16 cellular contexts compared by ENCODE assay signal in the genomic region with DNA sequence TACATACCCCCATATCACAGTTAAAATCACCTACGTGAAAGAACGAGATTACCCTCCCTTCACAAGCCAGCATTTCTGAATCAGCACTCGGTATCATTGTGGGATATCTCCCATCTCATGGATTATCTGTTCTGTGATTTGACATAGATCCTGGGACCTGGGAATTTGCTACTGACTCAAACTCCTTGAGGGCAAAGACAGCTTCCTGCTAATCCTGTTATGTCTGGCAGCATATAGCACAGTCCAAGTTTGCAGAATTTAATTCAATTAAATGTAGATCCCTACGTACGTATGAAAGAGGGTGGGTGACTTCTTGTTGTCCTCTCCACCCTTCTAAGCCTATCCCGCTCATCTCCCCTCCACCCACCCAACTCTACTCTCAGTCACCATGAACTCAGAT.
DNase-seq lines count a peak whose midpoint lies in the region; ATAC-seq and TF ChIP-seq lines count a peak whose summit lies in the region.
"Had no signal": no experiment of that assay in that cellular context is flagged by ENCODE, and none has a peak within 500 bp of the region (broad histone marks: within the 10 kb centered on the region; RNA-seq: fewer than 3 reads in every experiment).

No MANE protein-coding gene starts in this region.

- no peak overlapping the region for H2AK5ac ChIP-seq in mesendoderm (ENCODE audit: low read length)

- no TSS peak for BruUV-seq in PC-9 (replicated peaks; lab: Mats Ljungman, UMichigan)

- H3K9me3 ChIP-seq in PC-9 (ENCODE audit: insufficient read depth, low read depth) (0 out of 2 replicates have a peak, but pooled peaks cover 4% of the 10 kb centered on the region), esophagus (ENCODE audit: control insufficient read depth in 2 of 2, insufficient read depth in 1 of 2, low read depth in 1 of 2, low read length in 1 of 2) (no peaks in the 10 kb centered on the region), breast epithelium (no peaks in the 10 kb centered on the region)
- H3K9me3 ChIP-seq: A549, Caco-2 had no signal

- POLR2A ChIA-PET in PC-9 (lab: Charles Lee; ENCODE audit: unreplicated experiment) = no interaction called here

- no peak for TF ChIP-seq CTCF in PC-9 (conservative IDR thresholded peaks at IDR 0.05)
- TF ChIP-seq CTCF in breast epithelium (IDR thresholded peaks at IDR 0.05) = no peak
- no peak for TF ChIP-seq CTCF in chondrocyte (IDR thresholded peaks at IDR 0.05)

- H3K4me3 ChIP-seq in PC-9 (no peak overlapping the region), esophagus (ENCODE audit: low read depth in 1 of 2, low read length in 2 of 2) (no peak overlapping the region), mesendoderm (ENCODE audit: low read length) (no peak overlapping the region), breast epithelium (no peak overlapping the region)
- H3K4me3 ChIP-seq: A549, GM23338 had no signal

- no peak overlapping the region for H3K4ac ChIP-seq in mesendoderm (ENCODE audit: low read depth, low read length)

- no peak for TF ChIP-seq POLR2A in breast epithelium (IDR thresholded peaks at IDR 0.05)

- no peak overlapping the region for H2AFZ ChIP-seq in PC-9
- H2AFZ ChIP-seq: GM23338 had no signal

- DNase-seq in PC-9 (peak in 1 of 2 experiments; percentile 43), mesendoderm (peak; percentile 3), breast epithelium (ENCODE audit: low spot score in 2 of 2) (no peak), chondrocyte (ENCODE audit: low spot score) (no peak)
- DNase-seq in stimulated activated CD4-positive, alpha-beta T cell treated with anti-CD3 and anti-CD28 coated beads, Interleukin-4, amount 100 ng/mL, for 24 hours = no peak
- DNase-seq: Caco-2; CD8-positive, alpha-beta memory T cell; DND-41; GDM1; H7 had no signal

- no peaks in the 10 kb centered on the region for H3K79me1 ChIP-seq in mesendoderm (ENCODE audit: low read length)

- intact Hi-C loops in PC-9 (cut with micrococcal nuclease; ENCODE audit: unreplicated experiment) = no loop called here
- intact Hi-C loops in breast epithelium (cut with DNase I; ENCODE audit: low total_unique reads) = no loop called here

- peaks cover 6% of the 10 kb centered on the region for H3K9me3 Mint-ChIP-seq in chondrocyte (ENCODE audit: low read depth)
- H3K9me3 Mint-ChIP-seq: GM23338 had no signal

- H4K8ac ChIP-seq in mesendoderm (ENCODE audit: low read depth, low read length) = no peak overlapping the region

- no peak overlapping the region for H3K27ac Mint-ChIP-seq in chondrocyte (ENCODE audit: unreplicated experiment)
- H3K27ac Mint-ChIP-seq: GM23338 had no signal

- H3K36me3 ChIP-seq in PC-9 (ENCODE audit: low read depth) (no peaks in the 10 kb centered on the region), esophagus (ENCODE audit: control insufficient read depth in 2 of 2, insufficient read depth in 2 of 2, low read length in 1 of 2) (no peaks in the 10 kb centered on the region), mesendoderm (ENCODE audit: control insufficient read depth, insufficient read depth, low read length) (no peaks in the 10 kb centered on the region), breast epithelium (no peaks in the 10 kb centered on the region)

- H3K4me3 Mint-ChIP-seq in chondrocyte (ENCODE audit: unreplicated experiment) = no peak overlapping the region
- H3K4me3 Mint-ChIP-seq: CD14-positive monocyte; CD8-positive, alpha-beta memory T cell; GM23338 had no signal

- H4K20me1 ChIP-seq in PC-9 (ENCODE audit: insufficient read depth) = no peaks in the 10 kb centered on the region

- H3K4me1 ChIP-seq in PC-9 (replicated peaks; ENCODE audit: insufficient read depth) (peaks cover 8% of the 10 kb centered on the region), esophagus (ENCODE audit: control insufficient read depth in 2 of 2, insufficient read depth in 2 of 2, low read length in 1 of 2) (peaks cover 0 to 2% of the 10 kb centered on the region in 2 donors), mesendoderm (ENCODE audit: control insufficient read depth, low read depth, low read length) (no peaks in the 10 kb centered on the region), breast epithelium (no peaks in the 10 kb centered on the region)
- H3K4me1 ChIP-seq: A549, Caco-2 had no signal

- H2BK15ac ChIP-seq in mesendoderm (replicated peaks; ENCODE audit: low read depth) = no peak overlapping the region

- no peak overlapping the region for H2BK120ac ChIP-seq in mesendoderm (ENCODE audit: low read depth, low read length)

- no peak overlapping the region for H2BK5ac ChIP-seq in mesendoderm (ENCODE audit: low read length)

- H3K9ac ChIP-seq in mesendoderm (ENCODE audit: low read length) = no peak overlapping the region

- WGBS in esophagus, 2 donors = 53 to 81% methylated on average over 6 of the region's 6 CpGs
- WGBS in mesendoderm (ENCODE audit: extremely low coverage, insufficient coverage, low lambda C conversion rate) = no CpG with 5 or more reads among the region's 6 CpGs

- H3K27me3 Mint-ChIP-seq in chondrocyte (ENCODE audit: low read depth) = peaks cover 15% of the 10 kb centered on the region

- H3K79me2 ChIP-seq in PC-9 (ENCODE audit: low read depth) (no peaks in the 10 kb centered on the region), mesendoderm (ENCODE audit: control insufficient read depth, insufficient read depth, low read length) (no peaks in the 10 kb centered on the region)

- H3K27me3 ChIP-seq in PC-9 (ENCODE audit: insufficient read depth, low read depth) (no peaks in the 10 kb centered on the region), esophagus (ENCODE audit: control insufficient read depth in 1 of 2, insufficient read depth in 2 of 2, low read length in 2 of 2) (no peaks in the 10 kb centered on the region), mesendoderm (ENCODE audit: insufficient read depth, low read length, poor library complexity) (no peaks in the 10 kb centered on the region), breast epithelium (no peaks in the 10 kb centered on the region)

- no peaks in the 10 kb centered on the region for H3K36me3 Mint-ChIP-seq in chondrocyte (ENCODE audit: low read depth)
- H3K36me3 Mint-ChIP-seq: CD14-positive monocyte; CD8-positive, alpha-beta memory T cell had no signal

- no peaks in the 10 kb centered on the region for H3F3A ChIP-seq in PC-9 (ENCODE audit: insufficient read depth, low read depth)

- no peak overlapping the region for H4K5ac ChIP-seq in mesendoderm (ENCODE audit: low read length)

- CTCF ChIA-PET in PC-9 (lab: Charles Lee) = no interaction called here

- H3K4me2 ChIP-seq in PC-9 = peak overlapping the region; percentile 24; the same call in 1 of the 2 replicates
- no peak overlapping the region for H3K4me2 ChIP-seq in mesendoderm (ENCODE audit: low read length)
- H3K4me2 ChIP-seq: A549, GM23338 had no signal

- H3K23ac ChIP-seq in mesendoderm (ENCODE audit: low read length) = no peak overlapping the region

- H3K27ac ChIP-seq in PC-9 = no peak overlapping the region
- peak overlapping the region; percentile 10 to 54 for H3K27ac ChIP-seq in esophagus (ENCODE audit: low read depth in 2 of 2, low read length in 1 of 2)
- H3K27ac ChIP-seq in mesendoderm (ENCODE audit: low read depth, low read length) = no peak overlapping the region
- no peak overlapping the region for H3K27ac ChIP-seq in breast epithelium
- H3K27ac ChIP-seq: A549, HL-60 had no signal

- ATAC-seq in HG03175 (IDR thresholded peaks at IDR 0.05; ENCODE audit: unreplicated experiment) = no peak
- ATAC-seq: A549, GM23338 had no signal

- no peak overlapping the region for H3K56ac ChIP-seq in mesendoderm (ENCODE audit: low read length)

- H3K18ac ChIP-seq in mesendoderm (ENCODE audit: low read length) = no peak overlapping the region

- H3K9me2 ChIP-seq in PC-9 (ENCODE audit: insufficient read depth) = no peaks in the 10 kb centered on the region

- no peaks in the 10 kb centered on the region for H3K4me1 Mint-ChIP-seq in chondrocyte (ENCODE audit: low read depth)
- H3K4me1 Mint-ChIP-seq: CD14-positive monocyte; CD8-positive, alpha-beta memory T cell had no signal

Comparison
In these comparisons a context has a peak if more than half of its experiments do, and no peak if none do; other contexts are left out.
1. H3K27ac ChIP-seq: peak in esophagus (2 of 2); none in PC-9 (single experiment), mesendoderm (single experiment) and breast epithelium (0 of 2).